31 cellular contexts compared by ENCODE assay signal in genomic region chr1:167168424-167168823, GRCh38.
"Had no signal": no experiment of that assay in that cellular context is flagged by ENCODE, and none has a peak within 500 bp of the region (broad histone marks: within the 10 kb centered on the region; RNA-seq: fewer than 3 reads in every experiment).

No MANE protein-coding gene starts in this region.

- H3K36me3 ChIP-seq: adrenal gland, gastrocnemius medialis, heart left ventricle, WERI-Rb-1 had no signal

- H3K9me3 ChIP-seq: adrenal gland, body of pancreas, gastrocnemius medialis had no signal

- H3K27me3 ChIP-seq: body of pancreas, dorsolateral prefrontal cortex, foreskin keratinocyte, gastrocnemius medialis had no signal

- H3K4me1 ChIP-seq: adrenal gland, body of pancreas had no signal

- H3K4me3 ChIP-seq: adrenal gland, body of pancreas, coronary artery, dorsolateral prefrontal cortex, gastrocnemius medialis, heart left ventricle had no signal

- H3K27ac ChIP-seq: adrenal gland, body of pancreas, coronary artery, foreskin keratinocyte, gastrocnemius medialis, heart left ventricle, WERI-Rb-1 had no signal

- ATAC-seq: activated CD4-positive, alpha-beta T cell treated with anti-CD3 and anti-CD28 coated beads for 36 hours; activated CD4-positive, CD25-positive, alpha-beta regulatory T cell treated with anti-CD3 and anti-CD28 coated beads, Interleukin-2, amount 50 U/mL, for 24 hours; activated CD8-positive, alpha-beta memory T cell treated with anti-CD3 and anti-CD28 coated beads, Interleukin-2, amount 10 ng/mL, durations not matched to agents 7 days and 5 days; activated CD8-positive, alpha-beta T cell treated with anti-CD3 and anti-CD28 coated beads, Interleukin-2, amount 10 ng/mL, durations not matched to agents 7 days and 5 days; activated naive CD8-positive, alpha-beta T cell treated with anti-CD3 and anti-CD28 coated beads, Interleukin-2, amount 50 U/mL, for 24 hours; body of pancreas; esophagus mucosa; foreskin keratinocyte; gastrocnemius medialis; heart left ventricle; T-helper 17 cell had no signal

- DNase-seq: activated B cell treated with CpG ODN at 0.5 μM for 24 hours; activated CD4-positive, alpha-beta memory T cell treated with anti-CD3 and anti-CD28 coated beads for 36 hours; activated CD4-positive, alpha-beta T cell treated with anti-CD3 and anti-CD28 coated beads for 36 hours; activated CD4-positive, alpha-beta T cell treated with anti-CD3 and anti-CD28 coated beads, Interleukin-2, amount 10 ng/mL, durations not matched to agents 24 days and 14 days; activated CD8-positive, alpha-beta memory T cell treated with anti-CD3 and anti-CD28 coated beads, Interleukin-2, amount 10 ng/mL, durations not matched to agents 7 days and 5 days; activated CD8-positive, alpha-beta memory T cell treated with anti-CD3 and anti-CD28 coated beads, Interleukin-2, amount 50 U/mL, for 4 hours; activated CD8-positive, alpha-beta T cell treated with anti-CD3 and anti-CD28 coated beads, Interleukin-2, amount 10 ng/mL, durations not matched to agents 7 days and 5 days; activated effector memory CD4-positive, alpha-beta T cell treated with anti-CD3 and anti-CD28 coated beads, Interleukin-2, amount 50 U/mL, for 16 hours; activated naive CD4-positive, alpha-beta T cell treated with anti-CD3 and anti-CD28 coated beads for 36 hours; activated naive CD8-positive, alpha-beta T cell treated with anti-CD3 and anti-CD28 coated beads for 36 hours; activated naive CD8-positive, alpha-beta T cell treated with anti-CD3 and anti-CD28 coated beads, Interleukin-2, amount 50 U/mL, for 24 hours; activated T-cell treated with anti-CD3 and anti-CD28 coated beads, Interleukin-2, amount 50 U/mL, for 1 hour; activated T-cell treated with anti-CD3 and anti-CD28 coated beads, Interleukin-2, amount 50 U/mL, for 48 hours; adrenal gland; amygdala; aorta; body of pancreas; effector memory CD4-positive, alpha-beta T cell; endodermal cell; foreskin keratinocyte; gastrocnemius medialis; glutamatergic neuron; heart left ventricle; T-helper 1 cell; T-helper 17 cell; T1000; WERI-Rb-1 had no signal
